8 cellular contexts compared by ENCODE assay signal in the genomic region with DNA sequence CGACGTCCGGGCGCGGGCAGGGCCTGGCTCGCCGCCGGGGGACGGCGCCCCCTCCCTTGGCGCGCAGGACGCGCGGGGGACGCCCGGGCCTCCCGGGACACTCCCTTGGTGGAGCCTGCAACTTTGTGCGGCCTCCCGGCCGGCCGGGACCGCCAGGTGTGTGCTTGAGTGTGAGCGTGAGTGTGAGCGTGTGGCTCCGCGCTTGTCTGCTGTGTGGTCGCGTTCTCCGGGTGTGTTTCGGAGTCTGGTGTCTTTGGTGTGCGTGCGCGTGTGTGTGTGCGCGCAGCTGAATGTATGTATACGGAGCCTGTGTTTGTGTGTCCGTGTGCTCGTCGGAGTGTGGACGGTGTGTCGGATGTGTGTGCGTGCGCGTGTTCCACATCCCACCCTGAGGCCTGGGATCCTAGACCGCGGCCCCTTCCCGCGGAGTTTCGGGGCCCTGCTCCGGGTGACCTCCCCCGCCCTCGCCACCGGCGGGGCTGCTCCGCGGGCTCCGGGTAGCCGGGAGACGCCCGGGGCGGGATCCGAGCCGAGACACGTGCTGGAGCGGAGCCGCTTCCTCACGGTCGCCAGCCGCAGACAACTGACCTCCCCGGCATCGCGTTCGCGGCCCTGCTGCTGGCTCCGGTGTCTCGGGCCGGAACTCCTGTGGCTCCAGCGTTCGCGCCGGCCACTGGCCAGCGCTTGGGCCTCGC. TPM values are rescaled to one million over a fixed set of nuclear protein-coding genes. Genes with fewer than 3 reads are reported as not detected.
A peak's percentile ranks its signal among the peaks of the same experiment; 100 is the strongest.
DNase-seq lines count a peak whose midpoint lies in the region; ATAC-seq, FAIRE-seq and TF ChIP-seq lines count a peak whose summit lies in the region.

No MANE protein-coding gene starts in this region.

- intact Hi-C loops in K562 (cut with micrococcal nuclease) = loop anchor here (5.0 to 10.0 kb wide), 3 partner anchors 79 to 1537 kb away; no protein-coding TSS in a partner anchor

- ATAC-seq in K562 (peak; percentile 14), GM18517 (IDR thresholded peaks at IDR 0.05; ENCODE audit: unreplicated experiment) (no peak)

- no TSS peak for BruUV-seq in K562 (replicated peaks; lab: Mats Ljungman, UMichigan)

- peaks cover 6% of the 10 kb centered on the region for H4K20me1 ChIP-seq in K562 (replicated peaks; ENCODE audit: control insufficient read depth, insufficient read depth, low read length)

- H3K4me2 ChIP-seq in K562 (ENCODE audit: insufficient read depth, low read length) = no peak overlapping the region

- H3K9me1 ChIP-seq in K562 (ENCODE audit: control insufficient read depth, insufficient read depth, low read length) = no peaks in the 10 kb centered on the region

- FAIRE-seq in K562 (lab: Jason Lieb, UNC) = no peak

- no peak overlapping the region for H3K27ac ChIP-seq in K562 (ENCODE audit: extremely low read depth, low read depth, low read length)

- H3K9ac ChIP-seq in K562 (ENCODE audit: insufficient read depth in 1 of 2, low read depth in 2 of 2, low read length in 2 of 2) = peak overlapping the region in 1 of 2 experiments; percentile 15; a peak in 1 of 4 replicates

- POLR2A ChIA-PET in BJ (lab: Charles Lee) = no interaction called here
- POLR2A ChIA-PET in K562 (lab: Yijun Ruan, JAX) = interaction anchor here (0.6 kb wide), 1 partner anchor 354 kb away, joined by 4 read pairs; no protein-coding TSS in a partner anchor

- H3K36me3 ChIP-seq in BJ (ENCODE audit: control insufficient read depth, insufficient read depth, low read length) (no peaks in the 10 kb centered on the region), K562 (ENCODE audit: control insufficient read depth, insufficient read depth, low read length) (no peaks in the 10 kb centered on the region)

- 35% methylated on average over 66 of the region's 84 CpGs for WGBS in K562 (ENCODE audit: insufficient coverage, low coverage, missing lambda C conversion rate)

- no peaks in the 10 kb centered on the region for H3K79me2 ChIP-seq in K562 (ENCODE audit: control insufficient read depth, insufficient read depth, low read length)

- H3K4me3 ChIP-seq in BJ (ENCODE audit: low read depth, low read length) = peak overlapping the region; percentile 53
- H3K4me3 ChIP-seq in K562 = no peak overlapping the region

- H3K9me3 ChIP-seq in K562 (replicated peaks; ENCODE audit: control insufficient read depth, insufficient read depth, low read depth, low read length) = no peaks in the 10 kb centered on the region

- in situ Hi-C loops in K562 (cut with MboI) = loop anchor here (5.0 to 10.0 kb wide), 3 partner anchors 467 to 867 kb away; no protein-coding TSS in a partner anchor

- CTCF ChIA-PET in BJ (lab: Yijun Ruan, JAX) = interaction anchor here (0.6 to 2.5 kb wide), 3 partner anchors 465 to 1470 kb away, joined by 3 to 11 read pairs (median 3); no protein-coding TSS in a partner anchor
- CTCF ChIA-PET in K562 (lab: Yijun Ruan, JAX; ENCODE audit: low intra/inter-chr PET ratio) = no interaction called here

- TF ChIP-seq EP300 in K562 (IDR thresholded peaks at IDR 0.05; ENCODE audit: low read length) = no peak

- no peak for TF ChIP-seq POLR2A in K562 (conservative IDR thresholded peaks at IDR 0.05)

- H3K4me1 ChIP-seq in K562 (replicated peaks in 1 of 2; ENCODE audit: control insufficient read depth in 2 of 2, insufficient read depth in 2 of 2, low read length in 2 of 2) = peaks cover 2 to 27% of the 10 kb centered on the region in 2 experiments; a peak in 3 of 5 replicates

- TF ChIP-seq RAD21 in K562 (CRISPR knock-in tag; conservative IDR thresholded peaks at IDR 0.05 in 1 of 2, IDR thresholded peaks at IDR 0.05 in 1 of 2) = no peak

- DNase-seq in BJ (ENCODE audit: low read depth) = no peak
- peak; percentile 69 for DNase-seq in HuH-7.5 (ENCODE audit: low spot score)
- DNase-seq in K562 (ENCODE audit: extremely low read depth in 1 of 4, low spot score in 3 of 4) = peak in 2 of 4 experiments; percentile 46 to 47
- peak; percentile 43 for DNase-seq in iris pigment epithelial cell (ENCODE audit: low read depth)
- DNase-seq in stimulated activated CD8-positive, alpha-beta memory T cell treated with anti-CD3 and anti-CD28 coated beads, Interleukin-4, amount 100 ng/mL, for 48 hours = peak; percentile 29
- DNase-seq in SIG-M5 treated with dmso at 0.1 percent for 504 hours (lab: John Stamatoyannopoulos, UW; ENCODE audit: unreplicated experiment) = no peak
- no peak for DNase-seq in OCI-M1 (lab: John Stamatoyannopoulos, UW)

- H2AFZ ChIP-seq in K562 (ENCODE audit: low read depth, low read length) = no peak overlapping the region

- no peak for TF ChIP-seq CTCF in BJ (IDR thresholded peaks at IDR 0.05; ENCODE audit: insufficient read depth, low read depth, low read length)
- no peak for TF ChIP-seq CTCF in K562 (IDR thresholded peaks at IDR 0.05 in 2 of 3, conservative IDR thresholded peaks at IDR 0.05 in 1 of 3; ENCODE audit: insufficient read depth in 2 of 3, low read depth in 1 of 3, low read length in 3 of 3)

- H3K27me3 ChIP-seq in BJ (ENCODE audit: control insufficient read depth, insufficient read depth, low read length) (no peaks in the 10 kb centered on the region), K562 (ENCODE audit: control insufficient read depth in 2 of 2, insufficient read depth in 2 of 2, low read length in 2 of 2) (peaks cover 23 to 31% of the 10 kb centered on the region in 2 experiments; a peak in 4 of 5 replicates)

RNA-seq across cellular contexts. Expression of a gene that starts 1.7 kb away (rescaled TPM):
- polyA plus RNA-seq in BJ (2011; rRNA removed) (12.8 and 19.8 TPM in 2 replicates), K562 (2011; rRNA removed) (0.92 and 4.0 TPM in 2 replicates), K562 (2014; fragmentation: Illumina TruSeq; extraction: Trizol) (1.3 and 1.7 TPM in 2 replicates), K562 (2014; fragmentation: Nextera tagmentation; extraction: Ambion mirVana) (under 1 TPM; 0.01 to 0.03 TPM), K562 (2014; rRNA removed) (1.5 and 2.5 TPM in 2 replicates)
- polyA minus RNA-seq in BJ (2011; rRNA and poly(A)+ RNA removed) = 20.9 and 26.4 TPM in 2 replicates
- 4.9 and 9.4 TPM in 2 replicates for total RNA-seq in K562 (2011; cell fraction: chromatin; rRNA removed; ENCODE audit: low replicate concordance)
- 10.3 and 12.5 TPM in 2 replicates for total RNA-seq in K562 (2011; cell fraction: nucleolus; rRNA removed)
- total RNA-seq in K562 (2011; cell fraction: nucleoplasm; rRNA removed) = 6.5 and 6.9 TPM in 2 replicates
- total RNA-seq in K562 (2014; rRNA removed) (2.9 and 4.3 TPM in 2 replicates), K562 (2014; rRNA removed; fragmentation: Illumina TruSeq; extraction: Trizol) (0.22 and 0.44 TPM in 2 replicates), K562 (2015; rRNA removed; fragmentation: Illumina TruSeq; extraction: Trizol) (0.64 and 1.0 TPM in 2 replicates), K562 (2021) (2.7 and 3.1 TPM in 2 replicates)
- 2.5 and 3.9 TPM in 2 replicates for polyA plus RNA-seq in K562 (2011; cell fraction: cytosol; rRNA removed)
- polyA plus RNA-seq in K562 (2011; cell fraction: nucleus; rRNA removed) = 6.1 and 10.5 TPM in 2 replicates
- polyA plus RNA-seq in K562 (2012) = 2.2 and 4.7 TPM in 2 replicates
- polyA minus RNA-seq in K562 (2011; rRNA and poly(A)+ RNA removed) = 0.91 and 2.5 TPM in 2 replicates
- polyA minus RNA-seq in K562 (2011; cell fraction: cytosol; rRNA and poly(A)+ RNA removed) = 1.7 and 6.4 TPM in 2 replicates
- 3.6 and 6.8 TPM in 2 replicates for polyA minus RNA-seq in K562 (2011; cell fraction: nucleus; rRNA and poly(A)+ RNA removed)

RNA-seq across cellular contexts. Expression of a gene that starts 7.3 kb away (rescaled TPM):
- polyA plus RNA-seq in BJ (2011; rRNA removed) (20.9 and 35.6 TPM in 2 replicates), K562 (2011; rRNA removed) (43.7 and 57.2 TPM in 2 replicates), K562 (2014; fragmentation: Illumina TruSeq; extraction: Trizol) (52.8 and 58.3 TPM in 2 replicates), K562 (2014; fragmentation: Nextera tagmentation; extraction: Ambion mirVana) (10 to 100 TPM; 10.4 to 18.0 TPM), K562 (2014; rRNA removed) (58.6 and 61.2 TPM in 2 replicates)
- 21.7 and 27.8 TPM in 2 replicates for polyA minus RNA-seq in BJ (2011; rRNA and poly(A)+ RNA removed)
- 106 and 162 TPM in 2 replicates for total RNA-seq in K562 (2011; cell fraction: chromatin; rRNA removed; ENCODE audit: low replicate concordance)
- total RNA-seq in K562 (2011; cell fraction: nucleolus; rRNA removed) = 106 and 111 TPM in 2 replicates
- total RNA-seq in K562 (2011; cell fraction: nucleoplasm; rRNA removed) = 98.9 and 104 TPM in 2 replicates
- total RNA-seq in K562 (2014; rRNA removed) (42.9 and 48.1 TPM in 2 replicates), K562 (2014; rRNA removed; fragmentation: Illumina TruSeq; extraction: Trizol) (29.2 and 35.9 TPM in 2 replicates), K562 (2015; rRNA removed; fragmentation: Illumina TruSeq; extraction: Trizol) (27.5 and 30.4 TPM in 2 replicates), K562 (2021) (48.8 and 51.2 TPM in 2 replicates)
- 46.1 and 47.4 TPM in 2 replicates for polyA plus RNA-seq in K562 (2011; cell fraction: cytosol; rRNA removed)
- 51.0 and 58.5 TPM in 2 replicates for polyA plus RNA-seq in K562 (2011; cell fraction: nucleus; rRNA removed)
- polyA plus RNA-seq in K562 (2012) = 39.0 and 47.8 TPM in 2 replicates
- polyA minus RNA-seq in K562 (2011; rRNA and poly(A)+ RNA removed) = 44.6 and 48.9 TPM in 2 replicates
- 25.6 and 31.0 TPM in 2 replicates for polyA minus RNA-seq in K562 (2011; cell fraction: cytosol; rRNA and poly(A)+ RNA removed)
- polyA minus RNA-seq in K562 (2011; cell fraction: nucleus; rRNA and poly(A)+ RNA removed) = 33.3 and 39.5 TPM in 2 replicates

RNA-seq across cellular contexts. Expression of a gene that starts 56.4 kb away (rescaled TPM):
- polyA plus RNA-seq in BJ (2011; rRNA removed) = 19.6 and 30.7 TPM in 2 replicates
- polyA minus RNA-seq in BJ (2011; rRNA and poly(A)+ RNA removed) = 20.5 and 22.7 TPM in 2 replicates
- 110 and 300 TPM in 2 replicates for total RNA-seq in K562 (2011; cell fraction: chromatin; rRNA removed; ENCODE audit: low replicate concordance)
- total RNA-seq in K562 (2011; cell fraction: nucleolus; rRNA removed) = 71.2 and 83.3 TPM in 2 replicates
- total RNA-seq in K562 (2011; cell fraction: nucleoplasm; rRNA removed) = 149 and 200 TPM in 2 replicates
- total RNA-seq in K562 (2014; rRNA removed) = 75.6 and 77.7 TPM in 2 replicates
- 68.4 and 70.8 TPM in 2 replicates for total RNA-seq in K562 (2014; rRNA removed; fragmentation: Illumina TruSeq; extraction: Trizol)
- 84.2 and 91.4 TPM in 2 replicates for total RNA-seq in K562 (2015; rRNA removed; fragmentation: Illumina TruSeq; extraction: Trizol)
- total RNA-seq in K562 (2021) = 93.1 and 93.2 TPM in 2 replicates
- 69.6 and 82.0 TPM in 2 replicates for polyA plus RNA-seq in K562 (2011; rRNA removed)
- polyA plus RNA-seq in K562 (2011; cell fraction: cytosol; rRNA removed) = 37.1 and 75.0 TPM in 2 replicates
- 90.7 and 117 TPM in 2 replicates for polyA plus RNA-seq in K562 (2011; cell fraction: nucleus; rRNA removed)
- polyA plus RNA-seq in K562 (2012) = 67.1 and 100 TPM in 2 replicates
- 116 and 132 TPM in 2 replicates for polyA plus RNA-seq in K562 (2014; fragmentation: Illumina TruSeq; extraction: Trizol)
- 10 to 100 TPM; 15.9 to 18.4 TPM for polyA plus RNA-seq in K562 (2014; fragmentation: Nextera tagmentation; extraction: Ambion mirVana)
- polyA plus RNA-seq in K562 (2014; rRNA removed) = 119 and 128 TPM in 2 replicates
- 82.9 and 102 TPM in 2 replicates for polyA minus RNA-seq in K562 (2011; rRNA and poly(A)+ RNA removed)
- 30.6 and 39.6 TPM in 2 replicates for polyA minus RNA-seq in K562 (2011; cell fraction: cytosol; rRNA and poly(A)+ RNA removed)
- polyA minus RNA-seq in K562 (2011; cell fraction: nucleus; rRNA and poly(A)+ RNA removed) = 32.4 and 56.8 TPM in 2 replicates

Comparison
In these comparisons a context has a peak if more than half of its experiments do, and no peak if none do; other contexts are left out.
1. DNase-seq: peak in HuH-7.5 (single experiment), iris pigment epithelial cell (single experiment) and stimulated activated CD8-positive, alpha-beta memory T cell treated with anti-CD3 and anti-CD28 coated beads, Interleukin-4, amount 100 ng/mL, for 48 hours (single experiment); none in BJ (single experiment), SIG-M5 treated with dmso at 0.1 percent for 504 hours (single experiment) and OCI-M1 (single experiment).